15 cellular contexts compared by ENCODE assay signal in the genomic region with DNA sequence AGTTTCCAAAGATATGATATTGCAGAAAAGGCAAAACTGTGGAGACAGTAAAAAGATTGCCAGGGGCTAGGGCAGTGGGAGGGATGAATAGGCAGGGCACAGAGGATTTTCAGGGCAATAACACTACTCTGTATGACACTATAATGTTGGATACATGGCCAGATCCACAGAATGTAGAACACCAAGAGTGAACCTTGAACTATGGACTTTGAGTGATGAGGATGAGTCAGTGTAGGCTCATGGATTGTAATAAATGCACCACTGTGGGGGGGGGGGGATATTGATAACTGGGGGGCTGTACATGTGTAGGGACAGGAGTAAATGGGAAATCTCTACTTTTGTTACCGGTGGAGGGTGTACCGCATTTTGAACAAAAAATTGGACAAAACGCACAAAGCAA.
DNase-seq lines count a peak whose midpoint lies in the region; ATAC-seq and TF ChIP-seq lines count a peak whose summit lies in the region.
"Had no signal": no experiment of that assay in that cellular context is flagged by ENCODE, and none has a peak within 500 bp of the region (broad histone marks: within the 10 kb centered on the region; RNA-seq: fewer than 3 reads in every experiment).

No MANE protein-coding gene starts in this region.

- no peaks in the 10 kb centered on the region for H3K4me1 ChIP-seq in mucosa of descending colon (ENCODE audit: low read depth)
- H3K4me1 ChIP-seq: A549 had no signal

- H3K9me3 ChIP-seq in mucosa of descending colon, result no peaks in the 10 kb centered on the region
- H3K9me3 ChIP-seq: A549 had no signal

- ATAC-seq in left colon (peak; percentile 85), mucosa of descending colon (peak; percentile 78), GM18502 (IDR thresholded peaks at IDR 0.05; ENCODE audit: poor library complexity, unreplicated experiment) (no peak), GM18498 (IDR thresholded peaks at IDR 0.05; ENCODE audit: unreplicated experiment) (no peak)
- ATAC-seq: A549; CD8-positive, alpha-beta T cell had no signal

- H3K4me3 ChIP-seq in mucosa of descending colon, result no peak overlapping the region
- H3K4me3 ChIP-seq: A549 had no signal

- H3K36me3 ChIP-seq in mucosa of descending colon (ENCODE audit: low read depth), result no peaks in the 10 kb centered on the region

- DNase-seq in LoVo (ENCODE audit: low spot score), result peak; percentile 58
- DNase-seq in left colon, result no peak
- DNase-seq in mucosa of descending colon, result no peak
- DNase-seq in activated CD4-positive, CD25-positive, alpha-beta regulatory T cell (lab: John Stamatoyannopoulos, UW), result no peak
- no peak for DNase-seq in stimulated activated CD4-positive, alpha-beta T cell treated with anti-CD3 and anti-CD28 coated beads, Interleukin-4, amount 100 ng/mL, for 4 hours
- DNase-seq: CD8-positive, alpha-beta T cell; COR-L47; DMS153; DMS79 treated with DMSO at 0.1 percent for 48 hours; EL; HCEC 1CT; HFFc6 had no signal

- no peak for TF ChIP-seq CTCF in mucosa of descending colon (IDR thresholded peaks at IDR 0.05)

- intact Hi-C loops in left colon (cut with DNase I, micrococcal nuclease), result no loop called here
- intact Hi-C loops in mucosa of descending colon (cut with DNase I, micrococcal nuclease), result no loop called here

Comparison
In these comparisons a context has a peak if more than half of its experiments do, and no peak if none do; other contexts are left out.
1. ATAC-seq: peak in left colon (single experiment) and mucosa of descending colon (single experiment); none in GM18502 (single experiment) and GM18498 (single experiment).